ENCODE assay signal across 8 cellular contexts in the genomic region with DNA sequence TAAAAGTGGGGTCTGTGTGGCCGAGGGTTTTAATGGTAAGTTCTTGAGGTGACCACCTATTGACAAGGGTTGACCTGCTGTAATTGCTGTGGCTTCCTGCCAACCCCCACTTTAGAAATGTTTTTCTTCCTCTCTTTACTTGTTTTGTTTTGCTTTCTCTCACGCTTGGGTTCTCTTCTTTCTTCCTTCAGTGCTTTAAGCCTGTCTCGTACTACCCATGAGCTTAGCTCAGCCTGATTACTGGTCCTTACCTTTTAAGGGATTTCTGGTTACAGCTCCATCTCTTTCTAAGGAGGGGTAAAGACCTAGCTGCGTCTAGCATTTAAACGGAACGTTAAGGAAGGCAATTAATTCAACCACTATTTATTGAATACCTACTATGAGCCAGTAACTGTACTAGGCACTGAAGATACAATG. TPM values are rescaled to one million over a fixed set of nuclear protein-coding genes. Genes with fewer than 3 reads are reported as not detected.
DNase-seq lines count a peak whose midpoint lies in the region; ATAC-seq and TF ChIP-seq lines count a peak whose summit lies in the region.

No MANE protein-coding gene starts in this region.

- intact Hi-C loops in CD8-positive, alpha-beta T cell (cut with DNase I, micrococcal nuclease): loop anchor here in 1 of 2 experiments (1.0 kb wide), 1 partner anchor 251 kb away; no protein-coding TSS in a partner anchor

- H3K4me3 Mint-ChIP-seq in CD8-positive, alpha-beta T cell: peak overlapping the region; percentile 99
- peak overlapping the region; percentile 100 for H3K4me3 Mint-ChIP-seq in neural crest cell

- no peaks in the 10 kb centered on the region for H3K27me3 Mint-ChIP-seq in CD8-positive, alpha-beta T cell (ENCODE audit: low read depth)
- H3K27me3 Mint-ChIP-seq in neural crest cell (ENCODE audit: low read depth): no peaks in the 10 kb centered on the region

- POLR2A ChIA-PET in CD8-positive, alpha-beta T cell (lab: Charles Lee): no interaction called here

- ATAC-seq in CD8-positive, alpha-beta T cell: no peak
- ATAC-seq in GM19324 (IDR thresholded peaks at IDR 0.05; ENCODE audit: low FRiP score, unreplicated experiment) (peak; percentile 9), HG03196 (IDR thresholded peaks at IDR 0.05; ENCODE audit: unreplicated experiment) (peak; percentile 20), RWPE2 (ENCODE audit: low read depth) (no peak)

- no peaks in the 10 kb centered on the region for H3K36me3 ChIP-seq in CD8-positive, alpha-beta T cell (ENCODE audit: insufficient read depth, low read length)
- H3K36me3 ChIP-seq in RWPE2 (ENCODE audit: low read depth) (no peaks in the 10 kb centered on the region), esophagus (ENCODE audit: control insufficient read depth in 2 of 2, insufficient read depth in 2 of 2, low read length in 1 of 2) (no peaks in the 10 kb centered on the region)

- peaks cover 26% of the 10 kb centered on the region for H3K4me1 ChIP-seq in CD8-positive, alpha-beta T cell (ENCODE audit: insufficient read depth, low read length)
- H3K4me1 ChIP-seq in RWPE2 (ENCODE audit: insufficient read depth, poor library complexity, severe bottlenecking) (peaks cover 21% of the 10 kb centered on the region), esophagus (ENCODE audit: control insufficient read depth in 2 of 2, insufficient read depth in 2 of 2, low read length in 1 of 2) (no peaks in the 10 kb centered on the region)

- H3K27ac ChIP-seq in CD8-positive, alpha-beta T cell (ENCODE audit: low read depth, low read length): peak overlapping the region; percentile 83
- H3K27ac ChIP-seq in RWPE2 (ENCODE audit: poor library complexity, severe bottlenecking): peak overlapping the region; percentile 80
- H3K27ac ChIP-seq in esophagus (ENCODE audit: low read depth in 2 of 2, low read length in 1 of 2): peak overlapping the region; percentile 98

- no peak for TF ChIP-seq CTCF in CD8-positive, alpha-beta T cell (IDR thresholded peaks at IDR 0.05)
- TF ChIP-seq CTCF in RWPE2 (IDR thresholded peaks at IDR 0.05; ENCODE audit: poor library complexity, severe bottlenecking) (no peak), neural crest cell (conservative IDR thresholded peaks at IDR 0.05) (no peak)

- no peaks in the 10 kb centered on the region for H3K27me3 ChIP-seq in CD8-positive, alpha-beta T cell (ENCODE audit: insufficient read depth, low read length)
- H3K27me3 ChIP-seq in RWPE2 (ENCODE audit: insufficient read depth, poor library complexity, severe bottlenecking) (no peaks in the 10 kb centered on the region), esophagus (ENCODE audit: control insufficient read depth in 1 of 2, insufficient read depth in 2 of 2, low read length in 2 of 2) (no peaks in the 10 kb centered on the region)

- peak in 1 of 7 experiments; percentile 6 for DNase-seq in CD8-positive, alpha-beta T cell
- no peak for DNase-seq in RWPE2 (ENCODE audit: low spot score)
- DNase-seq in neural crest cell (ENCODE audit: low read depth, low spot score): no peak
- no peak for DNase-seq in ecto neural progenitor cell (ENCODE audit: low spot score)
- DNase-seq in AG08396 (ENCODE audit: low spot score): no peak

- H3K36me3 Mint-ChIP-seq in CD8-positive, alpha-beta T cell: peaks cover 19% of the 10 kb centered on the region
- no peaks in the 10 kb centered on the region for H3K36me3 Mint-ChIP-seq in neural crest cell (ENCODE audit: low read depth)

- peak overlapping the region; percentile 99 for H3K27ac Mint-ChIP-seq in CD8-positive, alpha-beta T cell
- H3K27ac Mint-ChIP-seq in neural crest cell (ENCODE audit: unreplicated experiment): peak overlapping the region; percentile 99

- CTCF ChIA-PET in CD8-positive, alpha-beta T cell (lab: Charles Lee): no interaction called here

- peaks cover 38% of the 10 kb centered on the region for H3K4me1 Mint-ChIP-seq in CD8-positive, alpha-beta T cell (ENCODE audit: low read depth)
- H3K4me1 Mint-ChIP-seq in neural crest cell: peaks cover 35% of the 10 kb centered on the region

- no peaks in the 10 kb centered on the region for H3K9me3 Mint-ChIP-seq in CD8-positive, alpha-beta T cell
- H3K9me3 Mint-ChIP-seq in neural crest cell: no peaks in the 10 kb centered on the region

- no peaks in the 10 kb centered on the region for H3K9me3 ChIP-seq in CD8-positive, alpha-beta T cell (ENCODE audit: low read length)
- H3K9me3 ChIP-seq in RWPE2 (ENCODE audit: severe bottlenecking): no peaks in the 10 kb centered on the region
- H3K9me3 ChIP-seq in esophagus (ENCODE audit: control insufficient read depth in 2 of 2, insufficient read depth in 1 of 2, low read depth in 1 of 2, low read length in 1 of 2): no peaks in the 10 kb centered on the region

- peak overlapping the region; percentile 84 for H3K4me3 ChIP-seq in CD8-positive, alpha-beta T cell (ENCODE audit: low read depth, low read length)
- H3K4me3 ChIP-seq in RWPE2 (ENCODE audit: severe bottlenecking) (peak overlapping the region; percentile 64), esophagus (ENCODE audit: low read depth in 1 of 2, low read length in 2 of 2) (peak overlapping the region; percentile 83 to 98)

- WGBS in esophagus, 2 donors: 0% methylated on average over 6 of the region's 6 CpGs

RNA-seq across cellular contexts. Expression of a gene that starts 0.7 kb away (rescaled TPM):
- 10 to 100 TPM; 67.6 to 72.4 TPM for total RNA-seq in CD8-positive, alpha-beta T cell
- polyA plus RNA-seq in esophagus: 10 to 100 TPM; 17.3 to 24.6 TPM
- 65.7 and 72.3 TPM in 2 replicates for total RNA-seq in neural crest cell

Comparison
In these comparisons a context has a peak if more than half of its experiments do, and no peak if none do; other contexts are left out.
1. ATAC-seq: peak in GM19324 (single experiment) and HG03196 (single experiment); none in CD8-positive, alpha-beta T cell (single experiment) and RWPE2 (single experiment).
2. Peak in every context shown above with its lines, with median percentiles within 50 percentile points of each other: H3K27ac ChIP-seq and H3K4me3 ChIP-seq.